ENCODE assay signal across 11 cellular contexts in genomic region chrX:13059676-13060499, GRCh38. TPM values are rescaled to one million over a fixed set of nuclear protein-coding genes. Genes with fewer than 3 reads are reported as not detected.
DNase-seq lines count a peak whose midpoint lies in the region; ATAC-seq, FAIRE-seq and TF ChIP-seq lines count a peak whose summit lies in the region.
"Had no signal": no experiment of that assay in that cellular context is flagged by ENCODE, and none has a peak within 500 bp of the region (broad histone marks: within the 10 kb centered on the region; RNA-seq: fewer than 3 reads in every experiment).

No MANE protein-coding gene starts in this region.

- 9 to 24% methylated on average over 2 of the region's 2 CpGs for WGBS in pancreas, 2 donors

- no peak overlapping the region for H3K4me3 ChIP-seq in pancreas

- peaks cover 0 to 12% (median 11%) of the 10 kb centered on the region in 3 donors for H3K4me1 ChIP-seq in pancreas

- DNase-seq in ELR (ENCODE audit: low read depth) (peak; percentile 76), NCI-H460 (ENCODE audit: extremely low read depth, low read depth) (peak; percentile 8), dermis blood vessel endothelial cell (peak; percentile 45), pancreas (peak in 2 of 6 donors; percentile 5 to 27), iPS-NIHi11 (ENCODE audit: low spot score) (no peak), hypothalamus (lab: John Stamatoyannopoulos, UW) (no peak)
- no peak for DNase-seq in activated T-cell treated with anti-CD3 and anti-CD28 coated beads, Interleukin-2, amount 50 U/mL, for 1 hour
- DNase-seq: activated T-cell treated with anti-CD3 and anti-CD28 coated beads, Interleukin-2, amount 50 U/mL, for 24 hours; NCI-H82; T-helper 2 cell had no signal

- H3K9me3 ChIP-seq in pancreas: no peaks in the 10 kb centered on the region

- FAIRE-seq in pancreas (lab: Jason Lieb, UNC): no peak

- TF ChIP-seq CTCF in pancreas (IDR thresholded peaks at IDR 0.05): no peak

- intact Hi-C loops in pancreas (cut with DNase I): no loop called here

- no peaks in the 10 kb centered on the region for H3K36me3 ChIP-seq in pancreas

- H3K27ac ChIP-seq in pancreas: peak overlapping the region in 2 of 4 donors; percentile 11 to 33

- peak; percentile 35 to 74 (median 58) for ATAC-seq in pancreas
- no peak for ATAC-seq in GM18519 (IDR thresholded peaks at IDR 0.05; ENCODE audit: low FRiP score, unreplicated experiment)

- H3K27me3 ChIP-seq in pancreas: no peaks in the 10 kb centered on the region

RNA-seq across cellular contexts. Expression of gene FAM9C, which starts 15.5 kb away (rescaled TPM):
- not detected in 2 replicates for total RNA-seq in NCI-H460 (2014; rRNA removed; shearing (Covaris generic))
- not detected in 2 replicates for polyA plus RNA-seq in NCI-H460 (2014; cell fraction: nucleus; rRNA removed)
- 0.05 TPM in 1 of 2 replicates, not detected in the other for total RNA-seq in dermis blood vessel endothelial cell
- not detected for total RNA-seq in pancreas
- not detected for polyA plus RNA-seq in pancreas

Comparison
In these comparisons a context has a peak if more than half of its experiments do, and no peak if none do; other contexts are left out.
1. DNase-seq: peak in ELR (single experiment), NCI-H460 (single experiment) and dermis blood vessel endothelial cell (single experiment); none in iPS-NIHi11 (single experiment), hypothalamus (0 of 51) and activated T-cell treated with anti-CD3 and anti-CD28 coated beads, Interleukin-2, amount 50 U/mL, for 1 hour (single experiment).